In the genomic region with DNA sequence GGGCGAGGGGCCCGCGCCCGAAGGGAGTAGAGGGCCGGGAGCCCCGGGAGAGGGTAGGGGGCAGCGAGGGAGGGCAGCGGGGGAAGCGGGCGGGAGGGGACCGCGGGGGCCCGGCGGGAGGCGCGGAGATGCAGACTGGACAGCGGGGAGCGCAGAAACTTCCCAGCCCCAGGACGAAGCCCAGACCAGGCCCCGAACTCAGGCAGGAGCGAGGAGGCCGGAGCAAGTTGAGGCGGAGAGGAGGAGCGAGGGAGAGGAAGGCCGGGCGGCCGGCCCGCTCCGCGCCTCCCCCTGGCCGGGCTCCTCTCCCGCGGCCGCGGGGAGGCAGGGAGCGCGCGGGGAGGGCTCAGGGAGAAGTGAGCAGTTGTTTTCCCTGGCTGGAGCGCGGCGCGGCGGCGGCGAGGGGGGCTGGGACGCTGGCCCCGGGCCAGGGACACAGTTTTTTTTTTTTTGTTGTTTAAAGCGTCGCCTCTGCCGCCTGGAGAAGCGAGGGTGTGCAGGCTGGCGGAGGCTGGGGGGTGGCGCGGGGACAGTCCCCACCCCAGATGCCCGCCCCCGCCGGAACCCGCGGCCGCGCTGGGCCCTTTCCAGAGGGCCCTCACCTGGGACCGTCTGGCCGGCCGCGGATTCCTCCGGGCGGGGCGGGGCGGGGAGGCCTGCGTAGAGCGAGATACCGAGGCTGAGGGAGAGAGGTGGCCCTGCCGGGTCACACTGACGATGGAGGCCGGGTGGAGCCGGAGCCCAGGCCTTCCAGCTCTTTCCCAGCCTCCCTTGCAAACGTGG, we compare ENCODE assay signal across 8 cellular contexts. TPM values are rescaled to one million over a fixed set of nuclear protein-coding genes. Genes with fewer than 3 reads are reported as not detected.
A peak's percentile ranks its signal among the peaks of the same experiment; 100 is the strongest.
DNase-seq lines count a peak whose midpoint lies in the region; ATAC-seq and TF ChIP-seq lines count a peak whose summit lies in the region.

Gene LTBP3, minus strand, starts transcription at position 358 of the 783 bp plus-strand sequence. CDS start 400 bp downstream, outside the sequence.

- H3K4me1 ChIP-seq in ACC112 (ENCODE audit: control insufficient read depth, insufficient read depth, low read length, unreplicated experiment), result peaks cover 62% of the 10 kb centered on the region
- peaks cover 15% of the 10 kb centered on the region for H3K4me1 ChIP-seq in foreskin keratinocyte
- peaks cover 72% of the 10 kb centered on the region for H3K4me1 ChIP-seq in vagina

- peak within 1 kb of the TSS; percentile 93 for H3K27ac Mint-ChIP-seq in activated naive CD4-positive, alpha-beta T cell treated with anti-CD3 and anti-CD28 coated beads, Interleukin-2, amount 50 U/mL, for 24 hours
- peak within 1 kb of the TSS; percentile 88 to 98 (median 94) for H3K27ac Mint-ChIP-seq in naive thymus-derived CD8-positive, alpha-beta T cell

- no peaks in the 10 kb centered on the region for H3K9me3 ChIP-seq in vagina

- H3K9me3 Mint-ChIP-seq in activated naive CD4-positive, alpha-beta T cell treated with anti-CD3 and anti-CD28 coated beads, Interleukin-2, amount 50 U/mL, for 24 hours, result no peaks in the 10 kb centered on the region
- H3K9me3 Mint-ChIP-seq in naive thymus-derived CD8-positive, alpha-beta T cell, result no peaks in the 10 kb centered on the region

- H3K4me3 ChIP-seq in ACC112 (ENCODE audit: low read depth, low read length), result peak within 1 kb of the TSS; percentile 80
- H3K4me3 ChIP-seq in GM12875 (ENCODE audit: low read depth, low read length), result peak within 1 kb of the TSS; percentile 26
- peak within 1 kb of the TSS; percentile 62 to 90 for H3K4me3 ChIP-seq in vagina

- intact Hi-C loops in vagina (cut with DNase I), result no loop called here

- H3K27ac ChIP-seq in ACC112 (ENCODE audit: low read depth, low read length), result peak within 1 kb of the TSS; percentile 74
- no peak within 1 kb of the TSS for H3K27ac ChIP-seq in foreskin keratinocyte
- peak within 1 kb of the TSS; percentile 98 for H3K27ac ChIP-seq in vagina

- H3K4me3 Mint-ChIP-seq in activated naive CD4-positive, alpha-beta T cell treated with anti-CD3 and anti-CD28 coated beads, Interleukin-2, amount 50 U/mL, for 24 hours, result peak within 1 kb of the TSS; percentile 87
- peak within 1 kb of the TSS; percentile 82 to 95 (median 91) for H3K4me3 Mint-ChIP-seq in naive thymus-derived CD8-positive, alpha-beta T cell

- H3K4me1 Mint-ChIP-seq in activated naive CD4-positive, alpha-beta T cell treated with anti-CD3 and anti-CD28 coated beads, Interleukin-2, amount 50 U/mL, for 24 hours, result peaks cover 60% of the 10 kb centered on the region
- peaks cover 36 to 66% (median 59%) of the 10 kb centered on the region in 4 donors for H3K4me1 Mint-ChIP-seq in naive thymus-derived CD8-positive, alpha-beta T cell

- H3K36me3 ChIP-seq in ACC112 (ENCODE audit: insufficient read depth, low read length) (no peaks in the 10 kb centered on the region), vagina (peaks cover 0 to 6% of the 10 kb centered on the region in 2 donors)

- POLR2A ChIA-PET in naive thymus-derived CD8-positive, alpha-beta T cell (lab: Charles Lee), result interaction anchor here (0.8 to 7.7 kb wide), 13 partner anchors 10 to 139 kb away, joined by 3 to 149 read pairs (median 14); partner anchors contain the start of genes EHBP1L1, FAM89B, MALAT1 and PCNX3

- no peaks in the 10 kb centered on the region for H3K36me3 Mint-ChIP-seq in activated naive CD4-positive, alpha-beta T cell treated with anti-CD3 and anti-CD28 coated beads, Interleukin-2, amount 50 U/mL, for 24 hours
- no peaks in the 10 kb centered on the region for H3K36me3 Mint-ChIP-seq in naive thymus-derived CD8-positive, alpha-beta T cell

- TF ChIP-seq POLR2A in vagina (IDR thresholded peaks at IDR 0.05), result peak in 1 of 2 donors; percentile 14

- DNase-seq in NCI-H69 (lab: John Stamatoyannopoulos, UW) (peak; percentile 86), foreskin keratinocyte (no peak), vagina (ENCODE audit: extremely low spot score in 2 of 2) (no peak), NAMALWA (ENCODE audit: low spot score) (no peak)
- peak in 6 of 10 donors; percentile 45 to 54 (median 50) for DNase-seq in naive thymus-derived CD8-positive, alpha-beta T cell

- peak; percentile 18 for ATAC-seq in foreskin keratinocyte
- ATAC-seq in naive thymus-derived CD8-positive, alpha-beta T cell, result peak; percentile 46 to 56

- H3K27me3 Mint-ChIP-seq in activated naive CD4-positive, alpha-beta T cell treated with anti-CD3 and anti-CD28 coated beads, Interleukin-2, amount 50 U/mL, for 24 hours, result no peaks in the 10 kb centered on the region
- no peaks in the 10 kb centered on the region for H3K27me3 Mint-ChIP-seq in naive thymus-derived CD8-positive, alpha-beta T cell

- H3K27me3 ChIP-seq in ACC112 (ENCODE audit: insufficient read depth, low read length) (no peaks in the 10 kb centered on the region), foreskin keratinocyte (no peaks in the 10 kb centered on the region), vagina (no peaks in the 10 kb centered on the region)

- peaks cover 15% of the 10 kb centered on the region for H3K79me2 ChIP-seq in ACC112 (ENCODE audit: control insufficient read depth, insufficient read depth, low read length, unreplicated experiment)

- TF ChIP-seq CTCF in GM12875 (IDR thresholded peaks at IDR 0.05; ENCODE audit: borderline replicate concordance, insufficient read depth, low read depth, low read length) (no peak), foreskin keratinocyte (conservative IDR thresholded peaks at IDR 0.05) (peak; percentile 13), vagina (IDR thresholded peaks at IDR 0.05) (no peak)

- peak within 1 kb of the TSS; percentile 44 for H2AFZ ChIP-seq in ACC112 (ENCODE audit: low read length, unreplicated experiment)

RNA-seq across cellular contexts. Expression of gene LTBP3, which starts in this region (rescaled TPM):
- total RNA-seq in foreskin keratinocyte (11.5 and 15.1 TPM in 2 replicates), vagina (246 TPM)
- polyA plus RNA-seq in foreskin keratinocyte, result 14.8 and 19.3 TPM in 2 replicates
- total RNA-seq in naive thymus-derived CD8-positive, alpha-beta T cell, result 100 to 1,000 TPM; 258 to 261 TPM
- 10 to 100 TPM in 2 of 3 donors, 1 to 10 TPM in 1; 7.3 to 35.0 (median 18.9) TPM for polyA plus RNA-seq in naive thymus-derived CD8-positive, alpha-beta T cell

Comparison
In these comparisons a context has a peak if more than half of its experiments do, and no peak if none do; other contexts are left out.
1. RNA of gene LTBP3 (total RNA-seq): 258 to 261 TPM in naive thymus-derived CD8-positive, alpha-beta T cell and 246 TPM in vagina (single experiment); 11.5 to 15.1 TPM in foreskin keratinocyte; every median in the first group is over 10 times any median in the second.
2. H3K4me3 ChIP-seq: peak in every context shown above with its lines; median percentile 80 in ACC112; 76 in vagina; 26 in GM12875.
3. DNase-seq: peak in NCI-H69 (single experiment) and naive thymus-derived CD8-positive, alpha-beta T cell (6 of 10); none in foreskin keratinocyte (0 of 2), vagina (0 of 2) and NAMALWA (single experiment).